In genomic region chr11:89463381-89463780, GRCh38 we compare ENCODE assay signal across 1 cellular context.
TF ChIP-seq lines count a peak whose summit lies in the region.

No MANE protein-coding gene starts in this region.

TF ChIP-seq in SK-N-SH, 30 proteins besides CTCF, POLR2A, EP300 and RAD21 (continued from another document):
- TF ChIP-seq ZBTB33 (IDR thresholded peaks at IDR 0.05; ENCODE audit: borderline replicate concordance, low read depth) (no peak), MXI1 (IDR thresholded peaks at IDR 0.05; ENCODE audit: low read depth, low read length) (no peak), REST (IDR thresholded peaks at IDR 0.05; ENCODE audit: low read depth, low read length) (no peak), RCOR1 (IDR thresholded peaks at IDR 0.05; ENCODE audit: low read length) (no peak), TCF12 (IDR thresholded peaks at IDR 0.05) (no peak), GABPA (IDR thresholded peaks at IDR 0.05; ENCODE audit: low read depth) (no peak)
